ENCODE assay signal across 23 cellular contexts in the genomic region with DNA sequence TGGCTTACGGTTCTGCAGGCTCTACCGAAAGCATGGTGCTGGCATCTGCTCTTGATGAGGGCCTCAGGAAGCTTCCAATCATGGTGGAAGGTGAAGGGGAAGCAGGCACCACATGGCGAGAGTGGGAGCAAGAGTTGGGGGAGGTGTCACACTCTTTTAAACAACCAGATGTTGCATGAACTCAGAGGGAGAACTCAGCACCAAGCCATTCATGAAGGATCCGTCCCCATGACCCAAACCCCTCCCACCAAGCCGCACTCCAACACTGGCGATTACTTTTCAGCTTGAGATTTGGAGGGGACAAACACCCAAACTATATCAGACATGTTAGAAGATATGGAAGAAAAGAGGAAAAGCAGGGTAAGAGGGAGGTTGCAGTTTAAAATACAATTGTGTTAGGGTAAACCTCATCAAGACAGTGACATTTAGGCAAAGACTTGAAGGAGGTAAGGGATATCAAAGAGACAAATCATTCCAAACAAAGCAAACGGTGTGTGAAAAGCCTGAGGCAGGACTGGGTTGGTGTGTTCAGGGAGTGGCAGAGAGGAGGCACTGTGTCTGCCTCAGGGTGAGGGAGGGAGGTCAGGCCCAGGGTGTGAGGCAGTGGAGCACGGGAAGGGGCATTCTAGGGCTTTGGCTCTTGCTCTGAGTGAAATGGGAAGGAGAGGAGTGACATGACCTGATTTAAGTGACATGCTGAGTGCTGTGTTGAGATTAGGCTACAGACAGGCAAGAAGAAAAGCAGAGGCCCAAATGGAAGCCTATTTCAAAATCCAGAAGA.
"Had no signal": no experiment of that assay in that cellular context is flagged by ENCODE, and none has a peak within 500 bp of the region (broad histone marks: within the 10 kb centered on the region; RNA-seq: fewer than 3 reads in every experiment).

No MANE protein-coding gene starts in this region.

- H3K9ac ChIP-seq: parathyroid adenoma had no signal

- H3K9me3 Mint-ChIP-seq: stimulated activated effector memory CD8-positive, alpha-beta T cell treated with anti-CD3 and anti-CD28 coated beads, Interleukin-12 subunit alpha, Interleukin-12 subunit beta, amount 100 ng/mL, for 72 hours had no signal

- H3K27ac Mint-ChIP-seq: memory B cell; natural killer cell; progenitor cell of endocrine pancreas; stimulated activated effector memory CD8-positive, alpha-beta T cell treated with anti-CD3 and anti-CD28 coated beads, Interleukin-12 subunit alpha, Interleukin-12 subunit beta, amount 100 ng/mL, for 72 hours; type B pancreatic cell had no signal

- H3K27me3 Mint-ChIP-seq: central memory CD8-positive, alpha-beta T cell; progenitor cell of endocrine pancreas had no signal

- H2AFZ ChIP-seq: parathyroid adenoma had no signal

- H3K27me3 ChIP-seq: colonic mucosa, right lobe of liver, stomach, thyroid gland had no signal

- H3K4me1 ChIP-seq: colonic mucosa, parathyroid adenoma, right lobe of liver, stomach had no signal

- DNase-seq: colonic mucosa; dermis blood vessel endothelial cell; effector memory CD4-positive, alpha-beta T cell; foreskin melanocyte; kidney; natural killer cell; right lobe of liver; small intestine; stimulated activated CD4-positive, alpha-beta T cell treated with anti-CD3 and anti-CD28 coated beads, Interleukin-12 subunit alpha, Interleukin-12 subunit beta, amount 100 ng/mL, for 4 hours; stimulated activated CD4-positive, alpha-beta T cell treated with anti-CD3 and anti-CD28 coated beads, Interleukin-2, amount 100 ng/mL, for 24 hours; stimulated activated CD4-positive, alpha-beta T cell treated with anti-CD3 and anti-CD28 coated beads, Interleukin-4, amount 100 ng/mL, for 24 hours; stimulated activated naive CD4-positive, alpha-beta T cell treated with Interleukin-2 at 50 U/mL for 16 hours; stomach; thyroid gland had no signal

- H3K4me3 Mint-ChIP-seq: central memory CD8-positive, alpha-beta T cell; memory B cell; natural killer cell; stimulated activated effector memory CD8-positive, alpha-beta T cell treated with anti-CD3 and anti-CD28 coated beads, Interleukin-12 subunit alpha, Interleukin-12 subunit beta, amount 100 ng/mL, for 72 hours; type B pancreatic cell had no signal

- H3K4me3 ChIP-seq: colonic mucosa, lung, right lobe of liver, stomach, thyroid gland had no signal

- ATAC-seq: left lobe of liver; natural killer cell; right lobe of liver; stimulated activated effector memory CD8-positive, alpha-beta T cell treated with anti-CD3 and anti-CD28 coated beads, Interleukin-12 subunit alpha, Interleukin-12 subunit beta, amount 100 ng/mL, for 72 hours had no signal

- H3K4me1 Mint-ChIP-seq: central memory CD8-positive, alpha-beta T cell; memory B cell; natural killer cell; stimulated activated effector memory CD8-positive, alpha-beta T cell treated with anti-CD3 and anti-CD28 coated beads, Interleukin-12 subunit alpha, Interleukin-12 subunit beta, amount 100 ng/mL, for 72 hours had no signal

- FAIRE-seq: endothelial cell of umbilical vein, kidney, small intestine had no signal

- H3K27ac ChIP-seq: colonic mucosa, parathyroid adenoma, right lobe of liver, stomach, thyroid gland had no signal

- H3K79me2 ChIP-seq: parathyroid adenoma had no signal

- H3K9me3 ChIP-seq: colonic mucosa, right lobe of liver, thyroid gland had no signal

- H3K36me3 ChIP-seq: colonic mucosa, right lobe of liver, thyroid gland had no signal

- H3K36me3 Mint-ChIP-seq: stimulated activated effector memory CD8-positive, alpha-beta T cell treated with anti-CD3 and anti-CD28 coated beads, Interleukin-12 subunit alpha, Interleukin-12 subunit beta, amount 100 ng/mL, for 72 hours; type B pancreatic cell had no signal
